8 cellular contexts compared by ENCODE assay signal in genomic region chr1:162023181-162023546, GRCh38. TPM values are rescaled to one million over a fixed set of nuclear protein-coding genes. Genes with fewer than 3 reads are reported as not detected.
DNase-seq lines count a peak whose midpoint lies in the region; ATAC-seq lines count a peak whose summit lies in the region.

No MANE protein-coding gene starts in this region.

- peaks cover 44% of the 10 kb centered on the region for H3K27me3 Mint-ChIP-seq in activated CD8-positive, alpha-beta T cell treated with anti-CD3 and anti-CD28 coated beads, Interleukin-2, amount 10 ng/mL, durations not matched to agents 7 days and 5 days (ENCODE audit: low read depth)

- peaks cover 11% of the 10 kb centered on the region for H3K4me1 Mint-ChIP-seq in activated CD8-positive, alpha-beta T cell treated with anti-CD3 and anti-CD28 coated beads, Interleukin-2, amount 10 ng/mL, durations not matched to agents 7 days and 5 days (ENCODE audit: low read depth)

- H3K36me3 ChIP-seq in HAP-1 (replicated peaks): no peaks in the 10 kb centered on the region
- H3K36me3 ChIP-seq in iPS-18a (ENCODE audit: control insufficient read depth, low read depth, low read length): no peaks in the 10 kb centered on the region

- POLR2A ChIA-PET in activated CD8-positive, alpha-beta T cell treated with anti-CD3 and anti-CD28 coated beads, Interleukin-2, amount 10 ng/mL, durations not matched to agents 7 days and 5 days (lab: Charles Lee): interaction anchor here (1.2 kb wide), 1 partner anchor 100 kb away, joined by 3 read pairs; no protein-coding TSS in a partner anchor

- CTCF ChIA-PET in activated CD8-positive, alpha-beta T cell treated with anti-CD3 and anti-CD28 coated beads, Interleukin-2, amount 10 ng/mL, durations not matched to agents 7 days and 5 days (lab: Charles Lee): interaction anchor here (1.0 to 2.7 kb wide), 7 partner anchors 11 to 232 kb away, joined by 3 to 23 read pairs (median 4); no protein-coding TSS in a partner anchor

- H3K27me3 ChIP-seq in HAP-1 (ENCODE audit: low read depth) (peaks cover 7% of the 10 kb centered on the region), iPS-18a (ENCODE audit: control insufficient read depth, insufficient read depth, low read length) (peaks cover 46% of the 10 kb centered on the region)

- ATAC-seq in activated CD8-positive, alpha-beta T cell treated with anti-CD3 and anti-CD28 coated beads, Interleukin-2, amount 10 ng/mL, durations not matched to agents 7 days and 5 days: no peak
- ATAC-seq in GM18868 (IDR thresholded peaks at IDR 0.05; ENCODE audit: unreplicated experiment): no peak

- H3K4me3 ChIP-seq in HAP-1 (peak overlapping the region; percentile 49), iPS-18a (ENCODE audit: low read length) (peak overlapping the region; percentile 58), skin epidermis (peak overlapping the region; percentile 38 to 66 (median 53))

- no peaks in the 10 kb centered on the region for H3K9me3 Mint-ChIP-seq in activated CD8-positive, alpha-beta T cell treated with anti-CD3 and anti-CD28 coated beads, Interleukin-2, amount 10 ng/mL, durations not matched to agents 7 days and 5 days (ENCODE audit: insufficient read depth)

- peaks cover 3% of the 10 kb centered on the region; the same call in 1 of the 2 replicates for H3K4me1 ChIP-seq in HAP-1
- peaks cover 10% of the 10 kb centered on the region for H3K4me1 ChIP-seq in iPS-18a (ENCODE audit: control insufficient read depth, low read depth, low read length)

- no peak overlapping the region for H3K27ac ChIP-seq in iPS-18a (ENCODE audit: low read length)
- H3K27ac ChIP-seq in skin epidermis: peak overlapping the region in 19 of 21 experiments; percentile 53 to 92 (median 73)

- H3K4me3 Mint-ChIP-seq in activated CD8-positive, alpha-beta T cell treated with anti-CD3 and anti-CD28 coated beads, Interleukin-2, amount 10 ng/mL, durations not matched to agents 7 days and 5 days: peak overlapping the region; percentile 80

- peak overlapping the region; percentile 28 for H3K9ac ChIP-seq in iPS-18a (ENCODE audit: low read length)

- H3K36me3 Mint-ChIP-seq in activated CD8-positive, alpha-beta T cell treated with anti-CD3 and anti-CD28 coated beads, Interleukin-2, amount 10 ng/mL, durations not matched to agents 7 days and 5 days (ENCODE audit: low read depth): no peaks in the 10 kb centered on the region

- H3K9me3 ChIP-seq in HAP-1: no peaks in the 10 kb centered on the region
- H3K9me3 ChIP-seq in iPS-18a (ENCODE audit: control insufficient read depth, low read depth, low read length): no peaks in the 10 kb centered on the region

- in situ Hi-C loops in HAP-1 (cut with MboI; ENCODE audit: low sequenced_read_pairs): no loop called here

- DNase-seq in HAP-1 (ENCODE audit: low spot score in 2 of 2) (no peak), COR-L47 (lab: John Stamatoyannopoulos, UW) (no peak), UCSD-AML1 (lab: John Stamatoyannopoulos, UW; ENCODE audit: unreplicated experiment) (no peak), NCI-H1694 (lab: John Stamatoyannopoulos, UW) (no peak)
- DNase-seq in activated CD8-positive, alpha-beta T cell treated with anti-CD3 and anti-CD28 coated beads, Interleukin-2, amount 10 ng/mL, durations not matched to agents 7 days and 5 days: no peak

- no peak overlapping the region for H3K27ac Mint-ChIP-seq in activated CD8-positive, alpha-beta T cell treated with anti-CD3 and anti-CD28 coated beads, Interleukin-2, amount 10 ng/mL, durations not matched to agents 7 days and 5 days

RNA-seq across cellular contexts. Expression of gene OLFML2B, which starts 0.5 kb away (rescaled TPM):
- not detected for total RNA-seq in activated CD8-positive, alpha-beta T cell treated with anti-CD3 and anti-CD28 coated beads, Interleukin-2, amount 10 ng/mL, durations not matched to agents 7 days and 5 days

RNA-seq across cellular contexts. Expression of gene NOS1AP, which starts 46.3 kb away (rescaled TPM):
- not detected for total RNA-seq in activated CD8-positive, alpha-beta T cell treated with anti-CD3 and anti-CD28 coated beads, Interleukin-2, amount 10 ng/mL, durations not matched to agents 7 days and 5 days
